Comparison of ENCODE assay signal across 8 cellular contexts in genomic region chr22:22959147-22959827, GRCh38.
DNase-seq lines count a peak whose midpoint lies in the region; ATAC-seq and TF ChIP-seq lines count a peak whose summit lies in the region.

No MANE protein-coding gene starts in this region.

- H3K4me3 ChIP-seq in iPS DF 6.9 (ENCODE audit: low read length), result no peak overlapping the region

- peaks cover 2% of the 10 kb centered on the region for H3K4me1 ChIP-seq in iPS DF 6.9 (ENCODE audit: control insufficient read depth, insufficient read depth, low read length)

- no peaks in the 10 kb centered on the region for H3K36me3 ChIP-seq in iPS DF 6.9 (ENCODE audit: control insufficient read depth, insufficient read depth, low read length)

- H3K27me3 ChIP-seq in iPS DF 6.9 (ENCODE audit: control insufficient read depth, insufficient read depth, low read length), result no peaks in the 10 kb centered on the region

- no peaks in the 10 kb centered on the region for H3K9me3 ChIP-seq in iPS DF 6.9 (ENCODE audit: control insufficient read depth, insufficient read depth, low read length)

- no CpG with 5 or more reads among the region's 9 CpGs for WGBS in iPS DF 6.9 (ENCODE audit: insufficient coverage, insufficient read length)

- no peak overlapping the region for H3K27ac ChIP-seq in iPS DF 6.9 (ENCODE audit: low read length)

- CTCF ChIA-PET in GM10248 (lab: Yijun Ruan, JAX), result interaction anchor here (0.6 to 9.7 kb wide), 48 partner anchors 8 to 429 kb away, joined by 3 to 390 read pairs (median 4); partner anchors contain the start of genes IGLL5 and RSPH14

- no peak for ATAC-seq in GM21529 (IDR thresholded peaks at IDR 0.05; ENCODE audit: unreplicated experiment)

- POLR2A ChIA-PET in GM10248 (lab: Yijun Ruan, JAX), result no interaction called here

- peak; percentile 63 for DNase-seq in GM10248 (ENCODE audit: extremely low spot score)
- DNase-seq in NCI-H146 (lab: John Stamatoyannopoulos, UW), result peak; percentile 76
- DNase-seq in T-helper 22 cell (ENCODE audit: low read depth), result peak; percentile 41
- DNase-seq in astrocyte of the hippocampus (ENCODE audit: low read depth, low spot score), result peak; percentile 87
- peak; percentile 50 for DNase-seq in iPS DF 6.9 (ENCODE audit: low read depth, low spot score)
- DNase-seq in stimulated activated CD4-positive, alpha-beta T cell treated with anti-CD3 and anti-CD28 coated beads, Interleukin-15, amount 100 ng/mL, for 24 hours, result peak; percentile 80
- no peak for DNase-seq in GM19238 (ENCODE audit: insufficient read length, low spot score)

- peak; percentile 88 for TF ChIP-seq CTCF in GM10248 (IDR thresholded peaks at IDR 0.05; ENCODE audit: control extremely low read depth, extremely low read depth, low read depth, missing control alignments)
